1 cellular context compared by ENCODE assay signal in genomic region chr3:8423307-8423706, GRCh38.
TF ChIP-seq lines count a peak whose summit lies in the region.

No MANE protein-coding gene starts in this region.

TF ChIP-seq in SK-N-SH, 30 proteins besides CTCF, POLR2A, EP300 and RAD21 (continued from another document):
- TF ChIP-seq MAX (IDR thresholded peaks at IDR 0.05; ENCODE audit: low read depth) (no peak), FOXM1 (IDR thresholded peaks at IDR 0.05; ENCODE audit: low read depth) (no peak)
